ENCODE assay signal across 12 cellular contexts in the genomic region with DNA sequence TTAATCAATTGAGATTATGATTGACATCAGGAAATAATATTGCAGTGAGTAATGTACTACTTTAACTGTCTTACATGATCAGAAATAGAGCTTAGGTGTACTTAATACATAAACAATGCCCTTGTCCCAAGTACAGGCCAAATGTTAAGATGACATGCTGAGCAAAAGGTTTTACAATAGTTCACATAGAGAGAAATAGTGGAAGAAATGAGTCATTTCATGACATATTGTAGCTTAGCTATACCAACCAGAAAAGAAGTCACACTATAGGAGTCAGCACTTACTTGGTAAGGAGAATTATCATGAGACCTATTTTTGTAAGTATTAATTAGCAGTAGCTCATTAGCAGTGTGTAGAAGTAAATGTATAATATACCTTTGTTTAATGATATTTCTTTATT.
DNase-seq lines count a peak whose midpoint lies in the region; ATAC-seq, FAIRE-seq and TF ChIP-seq lines count a peak whose summit lies in the region.
"Had no signal": no experiment of that assay in that cellular context is flagged by ENCODE, and none has a peak within 500 bp of the region (broad histone marks: within the 10 kb centered on the region; RNA-seq: fewer than 3 reads in every experiment).

No MANE protein-coding gene starts in this region.

- H3K27me3 ChIP-seq in bronchial epithelial cell (ENCODE audit: control insufficient read depth, insufficient read depth, low read length), result no peaks in the 10 kb centered on the region
- H3K27me3 ChIP-seq in ascending aorta, result no peaks in the 10 kb centered on the region
- H3K27me3 ChIP-seq: BLaER1 had no signal

- intact Hi-C loops in ascending aorta (cut with DNase I), result no loop called here

- H3K27ac ChIP-seq in ascending aorta, result no peak overlapping the region
- H3K27ac ChIP-seq: BLaER1, SK-N-MC had no signal

- H3K4me3 ChIP-seq in bronchial epithelial cell (ENCODE audit: low read depth, low read length), result no peak overlapping the region
- H3K4me3 ChIP-seq in ascending aorta, result no peak overlapping the region
- H3K4me3 ChIP-seq: BLaER1, SK-N-MC had no signal

- DNase-seq in bronchial epithelial cell (ENCODE audit: low read depth) (peak; percentile 76), ascending aorta (ENCODE audit: low spot score in 2 of 2) (no peak), germinal center (ENCODE audit: low spot score) (no peak), ecto neural progenitor cell (ENCODE audit: low spot score) (no peak), KBM-7 (no peak)
- DNase-seq: activated T-cell treated with anti-CD3 and anti-CD28 coated beads, Interleukin-2, amount 50 U/mL, for 4 hours; NCI-H1048 had no signal

- H3K36me3 ChIP-seq in bronchial epithelial cell (ENCODE audit: control insufficient read depth, insufficient read depth, low read length) (no peaks in the 10 kb centered on the region), ascending aorta (no peaks in the 10 kb centered on the region)
- H3K36me3 ChIP-seq: BLaER1 had no signal

- ATAC-seq in GM21526 (IDR thresholded peaks at IDR 0.05; ENCODE audit: low FRiP score, unreplicated experiment) (peak; percentile 81), HG03354 (IDR thresholded peaks at IDR 0.05; ENCODE audit: poor library complexity, severe bottlenecking, unreplicated experiment) (peak; percentile 75)
- ATAC-seq: activated T-cell treated with anti-CD3 and anti-CD28 coated beads, Interleukin-2, amount 50 U/mL, for 4 hours had no signal

- FAIRE-seq in G401.6 (lab: Jason Lieb, UNC) (peak; percentile 97), bronchial epithelial cell (lab: Jason Lieb, UNC) (no peak)

- in situ Hi-C loops in KBM-7 (cut with MboI; ENCODE audit: low pct_unique_long_range_greater_than_20kb, low sequenced_read_pairs), result no loop called here

- H3K4me1 ChIP-seq in ascending aorta, result no peaks in the 10 kb centered on the region
- H3K4me1 ChIP-seq: BLaER1 had no signal

- TF ChIP-seq CTCF in bronchial epithelial cell (IDR thresholded peaks at IDR 0.05; ENCODE audit: insufficient read depth, low read length, severe bottlenecking) (no peak), ascending aorta (IDR thresholded peaks at IDR 0.05) (no peak)

- H3K9me3 ChIP-seq in ascending aorta, result no peaks in the 10 kb centered on the region
- H3K9me3 ChIP-seq: BLaER1 had no signal
